15 cellular contexts compared by ENCODE assay signal in genomic region chr15:67335534-67336222, GRCh38.
DNase-seq lines count a peak whose midpoint lies in the region; ATAC-seq, FAIRE-seq and TF ChIP-seq lines count a peak whose summit lies in the region.
"Had no signal": no experiment of that assay in that cellular context is flagged by ENCODE, and none has a peak within 500 bp of the region (broad histone marks: within the 10 kb centered on the region; RNA-seq: fewer than 3 reads in every experiment).

No MANE protein-coding gene starts in this region.

- H3K27ac ChIP-seq in foreskin keratinocyte = no peak overlapping the region

- no peaks in the 10 kb centered on the region for H3K4me1 ChIP-seq in foreskin keratinocyte

- TF ChIP-seq CTCF in GM12865 (IDR thresholded peaks at IDR 0.05; ENCODE audit: insufficient read depth, low read depth, low read length, missing control alignments) (no peak), foreskin keratinocyte (conservative IDR thresholded peaks at IDR 0.05) (no peak)

- no peak overlapping the region for H3K4me3 ChIP-seq in GM12865 (ENCODE audit: low read depth, low read length)

- peak; percentile 58 for FAIRE-seq in HTR-8/SVneo (lab: Jason Lieb, UNC)

- peak; percentile 18 for ATAC-seq in foreskin keratinocyte

- DNase-seq in GM12865 (ENCODE audit: low read depth) (peak; percentile 11), HTR-8/SVneo (ENCODE audit: insufficient read length, low spot score) (no peak), SW480 (ENCODE audit: low spot score) (peak; percentile 36), foreskin keratinocyte (peak in 1 of 2 donors; percentile 12), HCEC 1CT (no peak), NCI-H526 (lab: John Stamatoyannopoulos, UW) (no peak), anterior cingulate cortex (lab: John Stamatoyannopoulos, UW) (no peak)
- DNase-seq: BE2C; CD4-positive, alpha-beta T cell; GOT3; NCI-H1436; NCI-H2081; NCI-H526 treated with DMSO at 0.1 percent for 48 hours; OCI-M1; SW 1271 had no signal

- peaks cover 3% of the 10 kb centered on the region for H3K27me3 ChIP-seq in foreskin keratinocyte
- H3K27me3 ChIP-seq: BE2C had no signal

Comparison
In these comparisons a context has a peak if more than half of its experiments do, and no peak if none do; other contexts are left out.
1. DNase-seq: peak in GM12865 (single experiment) and SW480 (single experiment); none in HTR-8/SVneo (single experiment), HCEC 1CT (single experiment), NCI-H526 (0 of 2) and anterior cingulate cortex (0 of 58).